Comparison of ENCODE assay signal across 10 cellular contexts in genomic region chr6:69881322-69882151, GRCh38. TPM values are rescaled to one million over a fixed set of nuclear protein-coding genes. Genes with fewer than 3 reads are reported as not detected.
DNase-seq lines count a peak whose midpoint lies in the region; ATAC-seq, FAIRE-seq and TF ChIP-seq lines count a peak whose summit lies in the region.
"Had no signal": no experiment of that assay in that cellular context is flagged by ENCODE, and none has a peak within 500 bp of the region (broad histone marks: within the 10 kb centered on the region; RNA-seq: fewer than 3 reads in every experiment).

No MANE protein-coding gene starts in this region.

- H3K4me3 ChIP-seq in GM12878: peak overlapping the region; percentile 48
- no peak overlapping the region for H3K4me3 ChIP-seq in left ventricle myocardium inferior
- H3K4me3 ChIP-seq in lower leg skin (ENCODE audit: low read depth, poor library complexity, severe bottlenecking): no peak overlapping the region

- H3K9ac ChIP-seq in GM12878 (ENCODE audit: control insufficient read depth, insufficient read depth, low read length): peak overlapping the region; percentile 68

- peaks cover 21% of the 10 kb centered on the region for H3K79me2 ChIP-seq in GM12878 (ENCODE audit: control insufficient read depth, insufficient read depth, low read length)

- H3K4me1 ChIP-seq in GM12878 (ENCODE audit: control insufficient read depth, insufficient read depth, low read length) (peaks cover 24% of the 10 kb centered on the region), left ventricle myocardium inferior (no peaks in the 10 kb centered on the region)

- in situ Hi-C loops in GM12878 (cut with MboI): no loop called here

- H3K27me3 ChIP-seq in GM12878 (replicated peaks in 1 of 2; ENCODE audit: control insufficient read depth in 2 of 2, insufficient read depth in 2 of 2, low read length in 1 of 2) (no peaks in the 10 kb centered on the region), left ventricle myocardium inferior (ENCODE audit: low read depth) (no peaks in the 10 kb centered on the region)

- TF ChIP-seq POLR2A in GM12878 (IDR thresholded peaks at IDR 0.05; ENCODE audit: low read depth, low read length) (peak; percentile 59), lower leg skin (IDR thresholded peaks at IDR 0.05) (no peak)

- H3K36me3 ChIP-seq in GM12878 (ENCODE audit: control insufficient read depth in 2 of 2, insufficient read depth in 2 of 2, low read length in 1 of 2) (no peaks in the 10 kb centered on the region), left ventricle myocardium inferior (no peaks in the 10 kb centered on the region)

- peak; percentile 71 to 91; a peak in 3 of 4 replicates for TF ChIP-seq EP300 in GM12878 (IDR thresholded peaks at IDR 0.05; ENCODE audit: borderline replicate concordance in 1 of 2, control insufficient read depth in 1 of 2, low read depth in 2 of 2, low read length in 2 of 2)

- DNase-seq in GM12878 (ENCODE audit: low read depth, low spot score) (peak; percentile 85), GM03348 (ENCODE audit: low spot score) (no peak), left ventricle myocardium inferior (no peak), lower leg skin (ENCODE audit: low spot score in 2 of 2) (no peak)
- no peak for DNase-seq in stimulated activated CD4-positive, alpha-beta T cell treated with anti-CD3 and anti-CD28 coated beads, Interleukin-2, amount 100 ng/mL, for 24 hours
- DNase-seq: activated CD8-positive, alpha-beta memory T cell treated with anti-CD3 and anti-CD28 coated beads, Interleukin-2, amount 50 U/mL, for 48 hours; cerebellar nuclear complex had no signal

- CTCF ChIA-PET in GM12878 (lab: Yijun Ruan, JAX): interaction anchor here (1.3 to 11.4 kb wide), 5 partner anchors 9 to 16 kb away, joined by 4 to 91 read pairs (median 8); partner anchors contain the start of gene COL19A1

- TF ChIP-seq CTCF in GM12878 (IDR thresholded peaks at IDR 0.05 in 2 of 3, conservative IDR thresholded peaks at IDR 0.05 in 1 of 3; ENCODE audit: control insufficient read depth in 2 of 3, extremely low read depth in 1 of 3, insufficient read depth in 1 of 3, low read depth in 3 of 3, low read length in 3 of 3): no peak
- no peak for TF ChIP-seq CTCF in left ventricle myocardium inferior (IDR thresholded peaks at IDR 0.05; ENCODE audit: borderline replicate concordance)
- no peak for TF ChIP-seq CTCF in lower leg skin (IDR thresholded peaks at IDR 0.05)

- intact Hi-C loops in GM12878 (cut with micrococcal nuclease; ENCODE audit: unreplicated experiment): no loop called here
- intact Hi-C loops in left ventricle myocardium inferior (cut with micrococcal nuclease): no loop called here
- intact Hi-C loops in lower leg skin (cut with DNase I; ENCODE audit: low total_unique reads): no loop called here

- peak overlapping the region; percentile 49 for H2AFZ ChIP-seq in GM12878 (ENCODE audit: control insufficient read depth, low read depth, low read length)

- TSS peak; percentile 64 for BruUV-seq in GM12878 (replicated peaks; lab: Mats Ljungman, UMichigan)

- peak; percentile 20; the same call in 1 of the 2 replicates for TF ChIP-seq RAD21 in GM12878 (IDR thresholded peaks at IDR 0.05; ENCODE audit: insufficient read depth, low read depth, low read length)

- H3K4me2 ChIP-seq in GM12878 (ENCODE audit: control insufficient read depth, insufficient read depth): peak overlapping the region; percentile 52

- no peaks in the 10 kb centered on the region for H4K20me1 ChIP-seq in GM12878 (ENCODE audit: control insufficient read depth, insufficient read depth)

- peak; percentile 86 for FAIRE-seq in GM12878 (lab: Jason Lieb, UNC)

- RAD21 ChIA-PET in GM12878 (lab: Charles Lee; ENCODE audit: unreplicated experiment): interaction anchor here (0.7 to 10.8 kb wide), 9 partner anchors 9 to 226 kb away, joined by 3 to 93 read pairs (median 4); partner anchors contain the start of gene COL19A1

- ATAC-seq in GM18520 (IDR thresholded peaks at IDR 0.05; ENCODE audit: unreplicated experiment) (peak; percentile 82), GM21528 (IDR thresholded peaks at IDR 0.05; ENCODE audit: low FRiP score, unreplicated experiment) (peak; percentile 87), HG03280 (IDR thresholded peaks at IDR 0.05; ENCODE audit: unreplicated experiment) (peak; percentile 85), GM12878 (peak; percentile 88)

- POLR2A ChIA-PET in GM12878 (lab: Charles Lee): interaction anchor here (0.9 to 4.1 kb wide), 5 partner anchors 11 to 19 kb away, joined by 3 to 43 read pairs (median 6); partner anchors contain the start of gene COL19A1

- SMC1A ChIA-PET in GM12878 (lab: Charles Lee; ENCODE audit: uncharacterized antibody, unreplicated experiment): interaction anchor here (1.0 to 6.6 kb wide), 13 partner anchors 9 to 137 kb away, joined by 3 to 67 read pairs (median 4); partner anchors contain the start of genes COL19A1 and LMBRD1

- H3K9me3 ChIP-seq in GM12878 (replicated peaks; ENCODE audit: control insufficient read depth, insufficient read depth, low read length): peaks cover 4% of the 10 kb centered on the region
- H3K9me3 ChIP-seq in left ventricle myocardium inferior (replicated peaks): no peaks in the 10 kb centered on the region

- under 1% methylated on average over 10 of the region's 10 CpGs for WGBS in GM12878 (ENCODE audit: insufficient coverage, insufficient replicate concordance, low lambda C conversion rate, missing lambda C conversion rate)
- 69 to 73% methylated on average over 10 of the region's 10 CpGs for WGBS in lower leg skin, 2 donors

- H3K27ac ChIP-seq in GM12878 (ENCODE audit: control insufficient read depth, insufficient read depth) (peak overlapping the region; percentile 96), left ventricle myocardium inferior (replicated peaks) (no peak overlapping the region)

TF ChIP-seq in GM12878, 131 proteins besides CTCF, POLR2A, EP300 and RAD21 (continues in another document):
- TF ChIP-seq BCLAF1 (IDR thresholded peaks at IDR 0.05) (no peak), ZNF217 (IDR thresholded peaks at IDR 0.05) (no peak), POLR2AphosphoS2 (IDR thresholded peaks at IDR 0.05; ENCODE audit: low read depth, low read length) (0 out of 2 replicates have a peak, but pooled peaks have one; percentile 37), MYC (IDR thresholded peaks at IDR 0.05; ENCODE audit: insufficient read depth, insufficient read length, insufficient replicate concordance, low read length, severe bottlenecking) (no peak), CREB1 (IDR thresholded peaks at IDR 0.05; ENCODE audit: low read depth) (peak; percentile 51; the same call in 1 of the 2 replicates), HSF1 (IDR thresholded peaks at IDR 0.05; ENCODE audit: low read depth, low read length) (no peak), ZBED1 (IDR thresholded peaks at IDR 0.05; ENCODE audit: borderline replicate concordance) (0 out of 2 replicates have a peak, but pooled peaks have one; percentile 28), HDAC6 (IDR thresholded peaks at IDR 0.05; ENCODE audit: unreplicated experiment) (no peak)

RNA-seq across cellular contexts. Expression of gene COL19A1, which starts 15.2 kb away (rescaled TPM):
- 51.4 and 55.7 TPM in 2 replicates for total RNA-seq in GM12878 (2013; cell fraction: nucleolus; rRNA removed)
- total RNA-seq in GM12878 (2014; rRNA removed) (4.7 and 5.8 TPM in 2 replicates), GM12878 (2014; rRNA removed; fragmentation: Illumina TruSeq; extraction: Trizol) (5.8 and 6.1 TPM in 2 replicates), GM12878 (2021) (4.4 and 5.6 TPM in 2 replicates), left ventricle myocardium inferior (1.9 TPM), lower leg skin (under 1 TPM in 2 of 4 donors, not detected in 2; 0.12 to 0.19 TPM)
- 2.1 TPM for polyA plus RNA-seq in GM12878 (2011; ENCODE audit: low read depth)
- polyA plus RNA-seq in GM12878 (2011; rRNA removed) (13.5 and 20.4 TPM in 2 replicates), GM12878 (2014; fragmentation: Illumina TruSeq; extraction: Trizol) (2.3 and 2.5 TPM in 2 replicates), GM12878 (2014; fragmentation: Nextera tagmentation; extraction: Ambion mirVana) (1 to 10 TPM; 1.1 to 1.9 TPM), GM12878 (2014; rRNA removed) (1.8 and 2.4 TPM in 2 replicates), GM12878 (2016; fragmentation: Nextera tagmentation; extraction: Ambion mirVana) (1 to 10 TPM; 3.6 to 6.0 TPM)
- polyA plus RNA-seq in GM12878 (2011; cell fraction: cytosol; rRNA removed): 5.3 and 5.8 TPM in 2 replicates
- polyA plus RNA-seq in GM12878 (2011; cell fraction: nucleus; rRNA removed): 33.4 and 41.9 TPM in 2 replicates
- polyA plus RNA-seq in GM12878 (2012): 3.0 and 3.9 TPM in 2 replicates
- polyA minus RNA-seq in GM12878 (2011; rRNA and poly(A)+ RNA removed): 49.5 and 53.5 TPM in 2 replicates
- polyA minus RNA-seq in GM12878 (2011; cell fraction: cytosol; rRNA and poly(A)+ RNA removed): 6.8 and 10.3 TPM in 2 replicates
- 110 and 164 TPM in 2 replicates for polyA minus RNA-seq in GM12878 (2011; cell fraction: nucleus; rRNA and poly(A)+ RNA removed)
